ENCODE assay signal across 1 cellular context in genomic region chrX:76605390-76605789, GRCh38.
A peak's percentile ranks its signal among the peaks of the same experiment; 100 is the strongest.
TF ChIP-seq lines count a peak whose summit lies in the region.

No MANE protein-coding gene starts in this region.

TF ChIP-seq in HEK293, 187 proteins besides CTCF, POLR2A, EP300 and RAD21 (continued from another document):
- TF ChIP-seq AEBP2 (tag by site-specific recombination; IDR thresholded peaks at IDR 0.05; ENCODE audit: borderline replicate concordance) (0 out of 2 replicates have a peak, but pooled peaks have one; percentile 28), INSM2 (tag by site-specific recombination; IDR thresholded peaks at IDR 0.05) (no peak), ZXDB (tag by site-specific recombination; IDR thresholded peaks at IDR 0.05) (peak; percentile 51; the same call in 1 of the 2 replicates), ZNF184 (tag by site-specific recombination; IDR thresholded peaks at IDR 0.05) (no peak), ZBTB11 (tag by site-specific recombination; conservative IDR thresholded peaks at IDR 0.05; ENCODE audit: low read depth) (peak; percentile 71), ZNF426 (tag by site-specific recombination; IDR thresholded peaks at IDR 0.05) (peak; percentile 76)
